20 cellular contexts compared by ENCODE assay signal in genomic region chr17:37659887-37660286, GRCh38. TPM values are rescaled to one million over a fixed set of nuclear protein-coding genes. Genes with fewer than 3 reads are reported as not detected.
A peak's percentile ranks its signal among the peaks of the same experiment; 100 is the strongest.
DNase-seq lines count a peak whose midpoint lies in the region; FAIRE-seq and TF ChIP-seq lines count a peak whose summit lies in the region.
"Had no signal": no experiment of that assay in that cellular context is flagged by ENCODE, and none has a peak within 500 bp of the region (broad histone marks: within the 10 kb centered on the region; RNA-seq: fewer than 3 reads in every experiment).

No MANE protein-coding gene starts in this region.

- no peak overlapping the region for H3T11ph ChIP-seq in H9 (ENCODE audit: low read length)

- no peaks in the 10 kb centered on the region for H3K79me1 ChIP-seq in H9 (ENCODE audit: insufficient read depth, low read depth, low read length, poor library complexity, severe bottlenecking)

- H3K4me3 ChIP-seq in endodermal cell (ENCODE audit: low read length) (no peak overlapping the region), kidney (ENCODE audit: low read length in 2 of 2) (no peak overlapping the region), ovary (no peak overlapping the region)

- H3K79me2 ChIP-seq in H9 (ENCODE audit: insufficient read depth, low read length), result no peaks in the 10 kb centered on the region

- H3K27me3 ChIP-seq in H9 (ENCODE audit: insufficient read depth, low read length) (no peaks in the 10 kb centered on the region), endodermal cell (ENCODE audit: control insufficient read depth, insufficient read depth, low read length, poor library complexity, severe bottlenecking) (no peaks in the 10 kb centered on the region), ovary (no peaks in the 10 kb centered on the region)

- no peak overlapping the region for H3K9ac ChIP-seq in H9 (ENCODE audit: extremely low read depth, insufficient read length, low read length)
- no peak overlapping the region for H3K9ac ChIP-seq in endodermal cell (ENCODE audit: extremely low read depth, low read length, poor library complexity, severe bottlenecking)
- H3K9ac ChIP-seq in kidney (ENCODE audit: low read length in 2 of 2), result no peak overlapping the region

- WGBS in H9 (ENCODE audit: extremely low coverage, insufficient read length, low lambda C conversion rate), result no CpG with 5 or more reads among the region's 5 CpGs
- 80 to 86% methylated on average over 1 to 5 of the region's 5 CpGs for WGBS in endodermal cell (ENCODE audit: insufficient coverage in 1 of 2, insufficient read length in 1 of 2), 2 experiments
- 43 to 53% (median 45%) methylated on average over 5 of the region's 5 CpGs for WGBS in ovary, 3 donors

- H3K18ac ChIP-seq in H9 (ENCODE audit: insufficient read length, low read depth, low read length), result no peak overlapping the region

- H3K9me3 ChIP-seq in H9 (ENCODE audit: control insufficient read depth, low read depth, low read length), result no peaks in the 10 kb centered on the region
- no peaks in the 10 kb centered on the region for H3K9me3 ChIP-seq in endodermal cell (ENCODE audit: control insufficient read depth, low read length)
- H3K9me3 ChIP-seq in kidney (ENCODE audit: control insufficient read depth in 1 of 2, low read length in 2 of 2), result no peaks in the 10 kb centered on the region
- no peaks in the 10 kb centered on the region for H3K9me3 ChIP-seq in ovary
- H3K9me3 ChIP-seq: Caco-2 had no signal

- H3K4ac ChIP-seq in H9 (ENCODE audit: low read depth, low read length), result no peak overlapping the region

- H3K27ac Mint-ChIP-seq in H9 (no peak overlapping the region), endodermal cell (no peak overlapping the region), type B pancreatic cell (no peak overlapping the region)
- H3K27ac Mint-ChIP-seq: CD4-positive, alpha-beta T cell; HFFc6; IgD-negative memory B cell had no signal

- H3K36me3 ChIP-seq in endodermal cell (ENCODE audit: control insufficient read depth, insufficient read depth, low read length) (no peaks in the 10 kb centered on the region), kidney (ENCODE audit: control insufficient read depth in 1 of 2, insufficient read depth in 2 of 2, low read length in 2 of 2) (no peaks in the 10 kb centered on the region), ovary (no peaks in the 10 kb centered on the region)

- TF ChIP-seq EP300 in ovary (IDR thresholded peaks at IDR 0.05), result no peak

- H3K36me3 Mint-ChIP-seq in H9 (ENCODE audit: insufficient read depth in 1 of 3, low read depth in 3 of 3) (no peaks in the 10 kb centered on the region), endodermal cell (ENCODE audit: low read depth) (no peaks in the 10 kb centered on the region), type B pancreatic cell (no peaks in the 10 kb centered on the region)
- H3K36me3 Mint-ChIP-seq: IgD-negative memory B cell had no signal

- no peak overlapping the region for H3K56ac ChIP-seq in H9 (ENCODE audit: insufficient read length, low read depth, low read length)

- H3K4me3 Mint-ChIP-seq in H9, result no peak overlapping the region
- no peak overlapping the region for H3K4me3 Mint-ChIP-seq in endodermal cell
- no peak overlapping the region for H3K4me3 Mint-ChIP-seq in type B pancreatic cell
- H3K4me3 Mint-ChIP-seq: CD4-positive, alpha-beta T cell; HFFc6; IgD-negative memory B cell had no signal

- no peak overlapping the region for H4K91ac ChIP-seq in H9 (ENCODE audit: insufficient read length, low read depth, low read length)

- H3K27ac ChIP-seq in H9 (ENCODE audit: insufficient read length, low read depth, low read length) (no peak overlapping the region), endodermal cell (ENCODE audit: low read depth, low read length) (no peak overlapping the region), kidney (ENCODE audit: low read depth in 2 of 2, low read length in 2 of 2) (no peak overlapping the region), ovary (no peak overlapping the region)
- H3K27ac ChIP-seq: C4-2B had no signal

- no peak overlapping the region for H3K14ac ChIP-seq in H9 (ENCODE audit: insufficient read depth, low read length)

- no peak overlapping the region for H2AK5ac ChIP-seq in H9 (ENCODE audit: insufficient read length, low read length)

- H4K8ac ChIP-seq in H9 (replicated peaks; ENCODE audit: insufficient read length, low read depth, low read length), result no peak overlapping the region

- peaks cover 1% of the 10 kb centered on the region for H3K27me3 Mint-ChIP-seq in H9 (ENCODE audit: low read depth)
- no peaks in the 10 kb centered on the region for H3K27me3 Mint-ChIP-seq in endodermal cell (ENCODE audit: insufficient read depth)
- H3K27me3 Mint-ChIP-seq in type B pancreatic cell, result peaks cover 13% of the 10 kb centered on the region
- H3K27me3 Mint-ChIP-seq: CD4-positive, alpha-beta T cell; IgD-negative memory B cell had no signal

- H3K23me2 ChIP-seq in H9 (ENCODE audit: insufficient read length, low read depth, low read length, poor library complexity, severe bottlenecking), result no peaks in the 10 kb centered on the region

- no peak overlapping the region for H2AFZ ChIP-seq in H9 (ENCODE audit: low read length)

- no peak overlapping the region for H4K5ac ChIP-seq in H9 (ENCODE audit: insufficient read length, low read depth, low read length)

- H3K23ac ChIP-seq in H9 (ENCODE audit: insufficient read length, low read depth, low read length), result no peak overlapping the region

- H4K20me1 ChIP-seq in H9 (ENCODE audit: control insufficient read depth, insufficient read depth, insufficient read length), result no peaks in the 10 kb centered on the region

- H3K4me2 ChIP-seq in H9 (ENCODE audit: insufficient read depth, insufficient read length, low read length), result no peak overlapping the region

- intact Hi-C loops in kidney (cut with DNase I), result no loop called here
- intact Hi-C loops in ovary (cut with DNase I), result no loop called here

- in situ Hi-C loops in G401 (cut with HindIII; ENCODE audit: low sequenced_read_pairs), result no loop called here

- H3K4me1 Mint-ChIP-seq in H9 (peaks cover 13 to 15% of the 10 kb centered on the region in 2 experiments), endodermal cell (peaks cover 15% of the 10 kb centered on the region), type B pancreatic cell (ENCODE audit: unreplicated experiment) (peaks cover 4% of the 10 kb centered on the region)
- H3K4me1 Mint-ChIP-seq: IgD-negative memory B cell had no signal

- H2BK12ac ChIP-seq in H9 (ENCODE audit: insufficient read length, low read depth, low read length), result no peak overlapping the region

- no peak overlapping the region for H2BK120ac ChIP-seq in H9 (ENCODE audit: low read depth, low read length, poor library complexity, severe bottlenecking)

- no peak for FAIRE-seq in kidney (lab: Jason Lieb, UNC)
- FAIRE-seq: A204.1, D721Med, HepG2 had no signal

- no peak overlapping the region for H2BK20ac ChIP-seq in H9 (ENCODE audit: low read depth, low read length, poor library complexity, severe bottlenecking)

- DNase-seq in H9 (no peak), endodermal cell (no peak), left kidney (ENCODE audit: low read depth, low spot score) (peak; percentile 68), type B pancreatic cell (ENCODE audit: extremely low spot score, unreplicated experiment) (no peak), kidney (no peak), G401 (ENCODE audit: low spot score) (no peak), DMS53 treated with DMSO at 0.1 percent for 48 hours (lab: John Stamatoyannopoulos, UW; ENCODE audit: unreplicated experiment) (no peak), ovary (no peak)
- DNase-seq: ACHN; Caco-2; CD4-positive, alpha-beta T cell; DMS79; GF-D8; HFFc6; KG1 had no signal

- no peaks in the 10 kb centered on the region for H3K9me3 Mint-ChIP-seq in H9
- no peaks in the 10 kb centered on the region for H3K9me3 Mint-ChIP-seq in endodermal cell
- no peaks in the 10 kb centered on the region for H3K9me3 Mint-ChIP-seq in type B pancreatic cell
- H3K9me3 Mint-ChIP-seq: CD4-positive, alpha-beta T cell; HFFc6; IgD-negative memory B cell had no signal

- no peak for TF ChIP-seq POLR2A in ovary (IDR thresholded peaks at IDR 0.05)

- TF ChIP-seq CTCF in H9 (conservative IDR thresholded peaks at IDR 0.05) (0 out of 3 replicates have a peak, but pooled peaks have one; percentile 28), endodermal cell (conservative IDR thresholded peaks at IDR 0.05) (peak; percentile 39), type B pancreatic cell (conservative IDR thresholded peaks at IDR 0.05) (peak; percentile 46), kidney (IDR thresholded peaks at IDR 0.05; ENCODE audit: borderline replicate concordance, extremely low read depth, insufficient read depth) (no peak), ovary (IDR thresholded peaks at IDR 0.05) (no peak)

- H3K4me1 ChIP-seq in H9 (ENCODE audit: insufficient read depth, low read length) (0 out of 2 replicates have a peak, but pooled peaks cover 3% of the 10 kb centered on the region), endodermal cell (ENCODE audit: control insufficient read depth, insufficient read depth, low read length) (no peaks in the 10 kb centered on the region), kidney (ENCODE audit: control insufficient read depth in 1 of 2, insufficient read depth in 1 of 2, low read depth in 1 of 2, low read length in 2 of 2) (no peaks in the 10 kb centered on the region), ovary (ENCODE audit: insufficient read depth) (no peaks in the 10 kb centered on the region)

- H2BK5ac ChIP-seq in H9 (ENCODE audit: insufficient read length, low read length), result no peak overlapping the region

- H2BK15ac ChIP-seq in H9 (ENCODE audit: low read depth, low read length), result no peak overlapping the region

RNA-seq across cellular contexts. Expression of gene DDX52, which starts 16.6 kb away (rescaled TPM):
- total RNA-seq in H9 (2021) (58.9 and 65.4 TPM in 2 replicates), endodermal cell (10 to 100 TPM; 51.5 to 63.3 TPM), type B pancreatic cell (ENCODE audit: low replicate concordance) (37.5 and 49.4 TPM in 2 replicates), kidney (26.9 TPM), ovary (10 to 100 TPM; 11.3 to 20.3 (median 19.6) TPM)
- polyA plus RNA-seq in endodermal cell (2013, experiment 1 of 2), result 37.7 TPM
- 37.3 TPM for polyA plus RNA-seq in endodermal cell (2013, experiment 2 of 2)
- polyA plus RNA-seq in kidney (ENCODE audit: insufficient read depth, low read depth, low replicate concordance) (14.0 TPM), ovary (10 to 100 TPM in 1 of 2 donors, 1 to 10 TPM in 1; 8.8 to 14.9 TPM)
- 23.0 and 43.7 TPM in 2 replicates for total RNA-seq in G401 (2014; rRNA removed; shearing (Covaris generic))

RNA-seq across cellular contexts. Expression of gene SYNRG, which starts 50.7 kb away (rescaled TPM):
- total RNA-seq in H9 (2021) (27.5 and 30.5 TPM in 2 replicates), endodermal cell (10 to 100 TPM; 47.2 to 52.4 TPM), type B pancreatic cell (ENCODE audit: low replicate concordance) (41.8 and 45.0 TPM in 2 replicates), kidney (47.0 TPM), ovary (10 to 100 TPM; 16.8 to 40.0 (median 31.1) TPM)
- polyA plus RNA-seq in endodermal cell (2013, experiment 1 of 2), result 35.8 TPM
- polyA plus RNA-seq in endodermal cell (2013, experiment 2 of 2), result 35.0 TPM
- polyA plus RNA-seq in kidney (ENCODE audit: insufficient read depth, low read depth, low replicate concordance) (8.6 TPM), ovary (10 to 100 TPM; 10.9 to 37.1 TPM)
- 11.4 and 29.8 TPM in 2 replicates for total RNA-seq in G401 (2014; rRNA removed; shearing (Covaris generic))

Comparison
In these comparisons a context has a peak if more than half of its experiments do, and no peak if none do; other contexts are left out.
1. CTCF ChIP-seq: peak in H9 (single experiment), endodermal cell (single experiment) and type B pancreatic cell (single experiment); none in kidney (single experiment) and ovary (0 of 3).